ENCODE assay signal across 1 cellular context in genomic region chrX:73916931-73917657, GRCh38.
TF ChIP-seq lines count a peak whose summit lies in the region.

No MANE protein-coding gene starts in this region.

TF ChIP-seq in HEK293, 187 proteins besides CTCF, POLR2A, EP300 and RAD21 (continued from another document):
- TF ChIP-seq, protein P1, sequence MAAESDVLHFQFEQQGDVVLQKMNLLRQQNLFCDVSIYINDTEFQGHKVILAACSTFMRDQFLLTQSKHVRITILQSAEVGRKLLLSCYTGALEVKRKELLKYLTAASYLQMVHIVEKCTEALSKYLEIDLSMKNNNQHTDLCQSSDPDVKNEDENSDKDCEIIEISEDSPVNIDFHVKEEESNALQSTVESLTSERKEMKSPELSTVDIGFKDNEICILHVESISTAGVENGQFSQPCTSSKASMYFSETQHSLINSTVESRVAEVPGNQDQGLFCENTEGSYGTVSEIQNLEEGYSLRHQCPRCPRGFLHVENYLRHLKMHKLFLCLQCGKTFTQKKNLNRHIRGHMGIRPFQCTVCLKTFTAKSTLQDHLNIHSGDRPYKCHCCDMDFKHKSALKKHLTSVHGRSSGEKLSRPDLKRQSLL (tag by site-specific recombination; IDR thresholded peaks at IDR 0.05), result no peak
- TF ChIP-seq ZNF335 (tag by site-specific recombination; conservative IDR thresholded peaks at IDR 0.05) (peak; percentile 38; the same call in 1 of the 2 replicates), PRDM6 (tag by site-specific recombination; IDR thresholded peaks at IDR 0.05) (peak; percentile 96), ZNF600 (tag by site-specific recombination; IDR thresholded peaks at IDR 0.05) (0 out of 2 replicates have a peak, but pooled peaks have one; percentile 18), ZNF660 (tag by site-specific recombination; IDR thresholded peaks at IDR 0.05) (0 out of 2 replicates have a peak, but pooled peaks have one; percentile 47), KLF1 (tag by site-specific recombination; IDR thresholded peaks at IDR 0.05) (no peak)
- TF ChIP-seq, protein P2, sequence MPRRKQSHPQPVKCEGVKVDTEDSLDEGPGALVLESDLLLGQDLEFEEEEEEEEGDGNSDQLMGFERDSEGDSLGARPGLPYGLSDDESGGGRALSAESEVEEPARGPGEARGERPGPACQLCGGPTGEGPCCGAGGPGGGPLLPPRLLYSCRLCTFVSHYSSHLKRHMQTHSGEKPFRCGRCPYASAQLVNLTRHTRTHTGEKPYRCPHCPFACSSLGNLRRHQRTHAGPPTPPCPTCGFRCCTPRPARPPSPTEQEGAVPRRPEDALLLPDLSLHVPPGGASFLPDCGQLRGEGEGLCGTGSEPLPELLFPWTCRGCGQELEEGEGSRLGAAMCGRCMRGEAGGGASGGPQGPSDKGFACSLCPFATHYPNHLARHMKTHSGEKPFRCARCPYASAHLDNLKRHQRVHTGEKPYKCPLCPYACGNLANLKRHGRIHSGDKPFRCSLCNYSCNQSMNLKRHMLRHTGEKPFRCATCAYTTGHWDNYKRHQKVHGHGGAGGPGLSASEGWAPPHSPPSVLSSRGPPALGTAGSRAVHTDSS (tag by site-specific recombination; IDR thresholded peaks at IDR 0.05), result 0 out of 2 replicates have a peak, but pooled peaks have one; percentile 31
